In the genomic region with DNA sequence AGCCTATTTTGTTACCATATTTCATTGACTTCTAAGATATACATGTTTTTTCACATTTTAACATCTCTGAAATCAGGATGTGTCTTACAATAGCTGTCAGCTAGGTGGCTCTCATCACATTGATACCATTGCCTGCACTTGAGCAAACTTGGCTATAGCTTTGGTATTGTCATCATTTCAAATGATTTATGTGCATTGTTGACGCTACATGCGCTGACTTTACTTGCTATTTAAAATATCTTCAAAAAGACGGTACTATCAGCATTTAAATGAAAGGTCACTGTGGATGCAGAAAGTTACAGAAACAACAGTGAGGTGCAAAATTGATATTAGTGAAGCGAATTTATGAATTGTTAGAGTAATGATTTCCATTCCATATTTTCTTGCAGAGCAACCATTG, we compare ENCODE assay signal across 10 cellular contexts. TPM values are rescaled to one million over a fixed set of nuclear protein-coding genes. Genes with fewer than 3 reads are reported as not detected.
DNase-seq lines count a peak whose midpoint lies in the region; ATAC-seq, FAIRE-seq and TF ChIP-seq lines count a peak whose summit lies in the region.
"Had no signal": no experiment of that assay in that cellular context is flagged by ENCODE, and none has a peak within 500 bp of the region (broad histone marks: within the 10 kb centered on the region; RNA-seq: fewer than 3 reads in every experiment).

No MANE protein-coding gene starts in this region.

- H3K4me3 ChIP-seq in GM23338 (no peak overlapping the region), hepatocyte (no peak overlapping the region)

- H3K9me2 ChIP-seq in GM23338 (ENCODE audit: insufficient read depth) (no peaks in the 10 kb centered on the region), hepatocyte (replicated peaks; ENCODE audit: insufficient read depth) (no peaks in the 10 kb centered on the region)

- H3K4me3 Mint-ChIP-seq in GM23338, result no peak overlapping the region
- H3K4me3 Mint-ChIP-seq: natural killer cell treated with Interleukin-12 subunit alpha and Interleukin-12 subunit beta and Interleukin-15 and Interleukin-18, amount 100 ng/mL, for 72 hours had no signal

- DNase-seq in CD1c-positive myeloid dendritic cell (ENCODE audit: extremely low spot score) (peak; percentile 6), GM23338 (ENCODE audit: low spot score) (no peak), SHP77 treated with DMSO at 0.1 percent for 48 hours (lab: John Stamatoyannopoulos, UW) (peak; percentile 9), hepatocyte (ENCODE audit: low spot score) (no peak), medulla oblongata (ENCODE audit: extremely low spot score) (no peak), GM12892 (ENCODE audit: insufficient read length) (no peak), midbrain (lab: John Stamatoyannopoulos, UW) (no peak)
- DNase-seq: NCI-H1436 treated with DMSO at 0.1 percent for 48 hours had no signal

- H3K36me3 Mint-ChIP-seq in GM23338 (ENCODE audit: low read depth), result peaks cover 4% of the 10 kb centered on the region; the same call in 2 of the 3 replicates
- H3K36me3 Mint-ChIP-seq: natural killer cell treated with Interleukin-12 subunit alpha and Interleukin-12 subunit beta and Interleukin-15 and Interleukin-18, amount 100 ng/mL, for 72 hours had no signal

- peaks cover 9% of the 10 kb centered on the region; the same call in 2 of the 3 replicates for H3K9me3 Mint-ChIP-seq in GM23338
- H3K9me3 Mint-ChIP-seq: natural killer cell treated with Interleukin-12 subunit alpha and Interleukin-12 subunit beta and Interleukin-15 and Interleukin-18, amount 100 ng/mL, for 72 hours had no signal

- H3K27me3 Mint-ChIP-seq in GM23338 (ENCODE audit: insufficient read depth, low read depth, poor library complexity), result peaks cover 2% of the 10 kb centered on the region

- H3K27ac Mint-ChIP-seq in GM23338, result no peak overlapping the region
- H3K27ac Mint-ChIP-seq: natural killer cell treated with Interleukin-12 subunit alpha and Interleukin-12 subunit beta and Interleukin-15 and Interleukin-18, amount 100 ng/mL, for 72 hours had no signal

- H3K4me2 ChIP-seq in GM23338 (no peak overlapping the region), hepatocyte (no peak overlapping the region)

- H3K9me3 ChIP-seq in hepatocyte (ENCODE audit: low read depth), result no peaks in the 10 kb centered on the region

- H3K4me1 ChIP-seq in GM23338 (ENCODE audit: insufficient read depth), result no peaks in the 10 kb centered on the region
- H3K4me1 ChIP-seq in hepatocyte (ENCODE audit: insufficient read depth), result no peaks in the 10 kb centered on the region

- no peak for FAIRE-seq in GM12892 (lab: Jason Lieb, UNC)

- no peak overlapping the region for H3K27ac ChIP-seq in GM23338 (ENCODE audit: low read depth)
- no peak overlapping the region for H3K27ac ChIP-seq in hepatocyte

- peak; percentile 41 to 64 for TF ChIP-seq CTCF in GM23338 (conservative IDR thresholded peaks at IDR 0.05; ENCODE audit: low read depth in 2 of 2)
- TF ChIP-seq CTCF in hepatocyte (IDR thresholded peaks at IDR 0.05; ENCODE audit: poor library complexity), result peak; percentile 39

- no peaks in the 10 kb centered on the region for H3F3A ChIP-seq in GM23338 (replicated peaks; ENCODE audit: low read depth)

- H2AFZ ChIP-seq in GM23338 (no peak overlapping the region), hepatocyte (no peak overlapping the region)

- no peak for TF ChIP-seq POLR2A in GM12892 (IDR thresholded peaks at IDR 0.05; ENCODE audit: low read depth, low read length)

- H3K79me2 ChIP-seq in GM23338 (replicated peaks; ENCODE audit: insufficient read depth) (no peaks in the 10 kb centered on the region), hepatocyte (no peaks in the 10 kb centered on the region)

- no peaks in the 10 kb centered on the region for H3K4me1 Mint-ChIP-seq in GM23338

- no peaks in the 10 kb centered on the region for H3K27me3 ChIP-seq in GM23338 (ENCODE audit: insufficient read depth)
- no peaks in the 10 kb centered on the region for H3K27me3 ChIP-seq in hepatocyte

- 90% methylated on average over 4 of the region's 4 CpGs for WGBS in hepatocyte (ENCODE audit: low lambda C conversion rate, missing lambda C conversion rate)

- H4K20me1 ChIP-seq in GM23338 (replicated peaks; ENCODE audit: insufficient read depth) (no peaks in the 10 kb centered on the region), hepatocyte (ENCODE audit: insufficient read depth, poor library complexity, severe bottlenecking) (no peaks in the 10 kb centered on the region)

- ATAC-seq in GM23338, result no peak; the same call in 2 of the 3 replicates
- no peak for ATAC-seq in GM21423 (IDR thresholded peaks at IDR 0.05; ENCODE audit: unreplicated experiment)
- ATAC-seq: natural killer cell treated with Interleukin-12 subunit alpha and Interleukin-12 subunit beta and Interleukin-15 and Interleukin-18, amount 100 ng/mL, for 72 hours had no signal

- H3K36me3 ChIP-seq in GM23338 (ENCODE audit: insufficient read depth) (no peaks in the 10 kb centered on the region), hepatocyte (replicated peaks; ENCODE audit: insufficient read depth, low read depth) (no peaks in the 10 kb centered on the region)

TF ChIP-seq in GM23338, 12 proteins besides CTCF, POLR2A, EP300 and RAD21 (continues in another document):
- TF ChIP-seq, protein P1, sequence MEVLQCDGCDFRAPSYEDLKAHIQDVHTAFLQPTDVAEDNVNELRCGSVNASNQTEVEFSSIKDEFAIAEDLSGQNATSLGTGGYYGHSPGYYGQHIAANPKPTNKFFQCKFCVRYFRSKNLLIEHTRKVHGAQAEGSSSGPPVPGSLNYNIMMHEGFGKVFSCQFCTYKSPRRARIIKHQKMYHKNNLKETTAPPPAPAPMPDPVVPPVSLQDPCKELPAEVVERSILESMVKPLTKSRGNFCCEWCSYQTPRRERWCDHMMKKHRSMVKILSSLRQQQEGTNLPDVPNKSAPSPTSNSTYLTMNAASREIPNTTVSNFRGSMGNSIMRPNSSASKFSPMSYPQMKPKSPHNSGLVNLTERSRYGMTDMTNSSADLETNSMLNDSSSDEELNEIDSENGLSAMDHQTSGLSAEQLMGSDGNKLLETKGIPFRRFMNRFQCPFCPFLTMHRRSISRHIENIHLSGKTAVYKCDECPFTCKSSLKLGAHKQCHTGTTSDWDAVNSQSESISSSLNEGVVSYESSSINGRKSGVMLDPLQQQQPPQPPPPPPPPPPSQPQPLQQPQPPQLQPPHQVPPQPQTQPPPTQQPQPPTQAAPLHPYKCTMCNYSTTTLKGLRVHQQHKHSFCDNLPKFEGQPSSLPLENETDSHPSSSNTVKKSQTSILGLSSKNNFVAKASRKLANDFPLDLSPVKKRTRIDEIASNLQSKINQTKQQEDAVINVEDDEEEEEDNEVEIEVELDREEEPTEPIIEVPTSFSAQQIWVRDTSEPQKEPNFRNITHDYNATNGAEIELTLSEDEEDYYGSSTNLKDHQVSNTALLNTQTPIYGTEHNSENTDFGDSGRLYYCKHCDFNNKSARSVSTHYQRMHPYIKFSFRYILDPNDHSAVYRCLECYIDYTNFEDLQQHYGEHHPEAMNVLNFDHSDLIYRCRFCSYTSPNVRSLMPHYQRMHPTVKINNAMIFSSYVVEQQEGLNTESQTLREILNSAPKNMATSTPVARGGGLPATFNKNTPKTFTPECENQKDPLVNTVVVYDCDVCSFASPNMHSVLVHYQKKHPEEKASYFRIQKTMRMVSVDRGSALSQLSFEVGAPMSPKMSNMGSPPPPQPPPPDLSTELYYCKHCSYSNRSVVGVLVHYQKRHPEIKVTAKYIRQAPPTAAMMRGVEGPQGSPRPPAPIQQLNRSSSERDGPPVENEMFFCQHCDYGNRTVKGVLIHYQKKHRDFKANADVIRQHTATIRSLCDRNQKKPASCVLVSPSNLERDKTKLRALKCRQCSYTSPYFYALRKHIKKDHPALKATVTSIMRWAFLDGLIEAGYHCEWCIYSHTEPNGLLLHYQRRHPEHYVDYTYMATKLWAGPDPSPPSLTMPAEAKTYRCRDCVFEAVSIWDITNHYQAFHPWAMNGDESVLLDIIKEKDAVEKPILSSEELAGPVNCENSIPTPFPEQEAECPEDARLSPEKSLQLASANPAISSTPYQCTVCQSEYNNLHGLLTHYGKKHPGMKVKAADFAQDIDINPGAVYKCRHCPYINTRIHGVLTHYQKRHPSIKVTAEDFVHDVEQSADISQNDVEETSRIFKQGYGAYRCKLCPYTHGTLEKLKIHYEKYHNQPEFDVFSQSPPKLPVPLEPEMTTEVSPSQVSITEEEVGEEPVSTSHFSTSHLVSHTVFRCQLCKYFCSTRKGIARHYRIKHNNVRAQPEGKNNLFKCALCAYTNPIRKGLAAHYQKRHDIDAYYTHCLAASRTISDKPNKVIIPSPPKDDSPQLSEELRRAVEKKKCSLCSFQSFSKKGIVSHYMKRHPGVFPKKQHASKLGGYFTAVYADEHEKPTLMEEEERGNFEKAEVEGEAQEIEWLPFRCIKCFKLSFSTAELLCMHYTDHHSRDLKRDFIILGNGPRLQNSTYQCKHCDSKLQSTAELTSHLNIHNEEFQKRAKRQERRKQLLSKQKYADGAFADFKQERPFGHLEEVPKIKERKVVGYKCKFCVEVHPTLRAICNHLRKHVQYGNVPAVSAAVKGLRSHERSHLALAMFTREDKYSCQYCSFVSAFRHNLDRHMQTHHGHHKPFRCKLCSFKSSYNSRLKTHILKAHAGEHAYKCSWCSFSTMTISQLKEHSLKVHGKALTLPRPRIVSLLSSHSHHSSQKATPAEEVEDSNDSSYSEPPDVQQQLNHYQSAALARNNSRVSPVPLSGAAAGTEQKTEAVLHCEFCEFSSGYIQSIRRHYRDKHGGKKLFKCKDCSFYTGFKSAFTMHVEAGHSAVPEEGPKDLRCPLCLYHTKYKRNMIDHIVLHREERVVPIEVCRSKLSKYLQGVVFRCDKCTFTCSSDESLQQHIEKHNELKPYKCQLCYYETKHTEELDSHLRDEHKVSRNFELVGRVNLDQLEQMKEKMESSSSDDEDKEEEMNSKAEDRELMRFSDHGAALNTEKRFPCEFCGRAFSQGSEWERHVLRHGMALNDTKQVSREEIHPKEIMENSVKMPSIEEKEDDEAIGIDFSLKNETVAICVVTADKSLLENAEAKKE (CRISPR knock-in tag; IDR thresholded peaks at IDR 0.05), result no peak
- TF ChIP-seq NANOG (IDR thresholded peaks at IDR 0.05; ENCODE audit: borderline replicate concordance), result no peak
- TF ChIP-seq CREB1 (CRISPR knock-in tag; IDR thresholded peaks at IDR 0.05; ENCODE audit: low read depth), result no peak
- TF ChIP-seq ZNF114 (CRISPR knock-in tag; IDR thresholded peaks at IDR 0.05), result no peak
- no peak for TF ChIP-seq EZH2 (IDR thresholded peaks at IDR 0.05; ENCODE audit: low read depth, unreplicated experiment)

RNA-seq across cellular contexts. Expression of a gene that starts 54.0 kb away (rescaled TPM):
- 15.2 and 15.7 TPM in 2 replicates for total RNA-seq in GM23338 (2014; rRNA removed; shearing (Covaris generic))
- polyA plus RNA-seq in GM23338 (2016; fragmentation: Nextera tagmentation; extraction: Ambion mirVana), result 5.2 and 5.3 TPM in 2 replicates
- total RNA-seq in hepatocyte, result 51.1 and 59.7 TPM in 2 replicates
- 11.7 and 12.1 TPM in 2 replicates for polyA plus RNA-seq in hepatocyte
- polyA plus RNA-seq in GM12892 (2012; ENCODE audit: missing spikeins), result 10.9 TPM

Comparison
In these comparisons a context has a peak if more than half of its experiments do, and no peak if none do; other contexts are left out.
1. DNase-seq: peak in CD1c-positive myeloid dendritic cell (single experiment) and SHP77 treated with DMSO at 0.1 percent for 48 hours (single experiment); none in GM23338 (single experiment), hepatocyte (single experiment), medulla oblongata (single experiment), GM12892 (single experiment) and midbrain (single experiment).